8 cellular contexts compared by ENCODE assay signal in the genomic region with DNA sequence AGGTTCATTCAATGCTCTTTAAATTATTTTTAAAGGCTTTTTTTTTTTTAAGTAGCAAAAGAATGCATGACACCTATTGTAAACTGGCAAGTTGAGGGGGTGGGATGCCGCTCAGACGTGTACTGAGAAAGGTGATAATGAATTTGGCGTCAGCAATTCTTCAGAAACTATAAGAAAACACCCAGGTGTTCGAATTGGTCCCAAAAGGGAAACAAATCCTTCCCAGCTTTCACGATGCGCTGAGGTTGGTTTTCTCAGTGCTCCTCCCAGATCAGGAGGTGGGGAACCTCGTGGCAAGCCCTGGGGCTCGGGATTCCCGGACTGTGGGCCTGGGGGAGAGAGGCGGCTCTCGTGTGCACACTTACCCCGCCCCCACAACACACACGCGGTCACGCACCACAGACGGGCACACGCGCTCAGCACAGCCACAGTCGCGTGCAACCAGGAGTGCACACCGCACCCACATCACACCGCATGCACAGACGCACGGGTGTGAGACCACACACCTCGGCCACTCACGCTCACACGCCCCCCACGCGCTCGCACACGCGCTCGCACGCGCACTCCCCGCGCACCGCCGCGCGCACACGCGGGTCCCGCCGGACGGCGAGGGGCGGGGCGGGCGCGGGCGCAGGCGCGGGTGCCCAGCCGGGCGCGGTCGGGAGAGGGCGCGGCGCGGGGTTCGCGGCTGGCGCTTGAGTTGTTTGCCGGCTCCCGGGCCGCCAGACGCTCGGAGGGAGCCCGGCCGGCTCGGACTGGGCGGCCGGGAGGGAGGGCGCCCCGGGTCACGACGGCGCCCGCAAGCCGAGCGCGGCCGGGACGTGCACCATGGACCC. TPM values are rescaled to one million over a fixed set of nuclear protein-coding genes. Genes with fewer than 3 reads are reported as not detected.
DNase-seq lines count a peak whose midpoint lies in the region; ATAC-seq and TF ChIP-seq lines count a peak whose summit lies in the region.

A gene with protein sequence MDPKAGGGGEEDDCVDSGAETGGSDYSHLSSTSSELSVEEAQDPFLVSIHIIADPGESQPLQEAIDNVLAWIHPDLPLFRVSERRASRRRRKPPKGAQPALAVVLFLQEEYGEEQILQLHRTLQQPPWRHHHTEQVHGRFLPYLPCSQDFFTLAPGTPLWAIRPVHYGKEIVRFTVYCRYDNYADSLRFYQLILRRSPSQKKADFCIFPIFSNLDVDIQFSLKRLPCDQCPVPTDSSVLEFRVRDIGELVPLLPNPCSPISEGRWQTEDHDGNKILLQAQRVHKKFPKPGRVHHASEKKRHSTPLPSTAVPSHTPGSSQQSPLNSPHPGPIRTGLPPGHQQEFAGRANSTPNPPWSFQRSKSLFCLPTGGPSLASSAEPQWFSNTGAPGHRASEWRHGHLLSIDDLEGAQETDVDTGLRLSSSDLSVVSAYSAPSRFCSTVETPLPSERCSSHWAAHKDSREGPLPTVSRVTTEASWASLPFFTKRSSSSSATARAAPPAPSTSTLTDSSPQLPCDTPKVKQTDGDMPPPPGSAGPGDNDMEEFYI (plus strand): TSS at position 725 of the 836 bp plus-strand sequence. CDS start 104 bp downstream, at position 829.

- H3K9me3 ChIP-seq in A673 (ENCODE audit: low read depth, low read length, poor library complexity, severe bottlenecking) (no peaks in the 10 kb centered on the region), Peyer's patch (no peaks in the 10 kb centered on the region), adipocyte (ENCODE audit: control insufficient read depth, low read length) (no peaks in the 10 kb centered on the region)

- no peak within 1 kb of the TSS for H3K27ac Mint-ChIP-seq in progenitor cell of endocrine pancreas

- peaks cover 53% of the 10 kb centered on the region for H3K27me3 Mint-ChIP-seq in progenitor cell of endocrine pancreas

- no peaks in the 10 kb centered on the region for H3K9me3 Mint-ChIP-seq in progenitor cell of endocrine pancreas (ENCODE audit: low read depth)

- TF ChIP-seq CTCF in A673 (conservative IDR thresholded peaks at IDR 0.05; ENCODE audit: low read depth, low read length): no peak
- TF ChIP-seq CTCF in GM13976 (IDR thresholded peaks at IDR 0.05; ENCODE audit: borderline replicate concordance, control extremely low read depth, extremely low read depth, insufficient read depth, missing control alignments): peak; percentile 36
- TF ChIP-seq CTCF in Peyer's patch (IDR thresholded peaks at IDR 0.05): peak in 3 of 6 experiments; percentile 29 to 51 (median 32)
- peak; percentile 48 for TF ChIP-seq CTCF in progenitor cell of endocrine pancreas (IDR thresholded peaks at IDR 0.05; ENCODE audit: unreplicated experiment)

- TF ChIP-seq POLR2A in Peyer's patch (IDR thresholded peaks at IDR 0.05): no peak

- H3K36me3 ChIP-seq in A673 (ENCODE audit: insufficient read depth, low read length, poor library complexity, severe bottlenecking): no peaks in the 10 kb centered on the region
- H3K36me3 ChIP-seq in Peyer's patch: no peaks in the 10 kb centered on the region
- no peaks in the 10 kb centered on the region for H3K36me3 ChIP-seq in adipocyte (ENCODE audit: control insufficient read depth, insufficient read depth, low read length, severe bottlenecking)

- H3K27ac ChIP-seq in A673 (ENCODE audit: low read depth, low read length, poor library complexity, severe bottlenecking): peak within 1 kb of the TSS; percentile 44
- peak within 1 kb of the TSS in 2 of 4 donors; percentile 38 to 46 for H3K27ac ChIP-seq in Peyer's patch

- H3K36me3 Mint-ChIP-seq in progenitor cell of endocrine pancreas (ENCODE audit: insufficient read depth): no peaks in the 10 kb centered on the region

- BruUV-seq in A673 (replicated peaks; lab: Mats Ljungman, UMichigan): no TSS peak

- DNase-seq in A673 (ENCODE audit: low spot score) (peak; percentile 71), GM13976 (ENCODE audit: low spot score) (peak; percentile 75), Peyer's patch (peak in 2 of 3 donors; percentile 58 to 61), adipocyte (ENCODE audit: low read depth) (peak; percentile 76), left ventricle myocardium superior (peak; percentile 79), progenitor cell of endocrine pancreas (ENCODE audit: low spot score, unreplicated experiment) (peak; percentile 54), cerebellar nuclear complex (lab: John Stamatoyannopoulos, UW) (no peak)

- H3K27me3 ChIP-seq in A673 (replicated peaks; ENCODE audit: insufficient read depth, low read depth, low read length, poor library complexity): peaks cover 4% of the 10 kb centered on the region
- H3K27me3 ChIP-seq in Peyer's patch: no peaks in the 10 kb centered on the region
- H3K27me3 ChIP-seq in adipocyte (replicated peaks; ENCODE audit: control insufficient read depth, insufficient read depth, low read length): no peaks in the 10 kb centered on the region

- H3K4me3 Mint-ChIP-seq in progenitor cell of endocrine pancreas (ENCODE audit: low read depth): peak within 1 kb of the TSS; percentile 79

- peak; percentile 56 for ATAC-seq in HG03139 (IDR thresholded peaks at IDR 0.05; ENCODE audit: unreplicated experiment)
- peak; percentile 94 for ATAC-seq in left ventricle myocardium superior

- H3K4me1 Mint-ChIP-seq in progenitor cell of endocrine pancreas (ENCODE audit: low read depth): peaks cover 3% of the 10 kb centered on the region

- H3K9ac ChIP-seq in adipocyte (ENCODE audit: low read length): peak within 1 kb of the TSS; percentile 81

- POLR2A ChIA-PET in A673 (lab: Charles Lee; ENCODE audit: low non-redundant PET): no interaction called here

- intact Hi-C loops in A673 (cut with micrococcal nuclease; ENCODE audit: unreplicated experiment): loop anchor here (5.0 to 10.0 kb wide), 2 partner anchors 65 to 67 kb away; no protein-coding TSS in a partner anchor
- intact Hi-C loops in left ventricle myocardium superior (cut with micrococcal nuclease): loop anchor here (10.0 kb wide), 1 partner anchor 63 kb away; no protein-coding TSS in a partner anchor

- H3K4me1 ChIP-seq in A673 (ENCODE audit: insufficient read depth, low read length, poor library complexity, severe bottlenecking) (peaks cover 16% of the 10 kb centered on the region), Peyer's patch (peaks cover 0 to 5% (median 1%) of the 10 kb centered on the region in 4 donors), adipocyte (ENCODE audit: control insufficient read depth, insufficient read depth, low read length) (peaks cover 15% of the 10 kb centered on the region)

- in situ Hi-C loops in GM13976 (cut with MboI; ENCODE audit: low sequenced_read_pairs, unreplicated experiment): no loop called here

- peak within 1 kb of the TSS; percentile 64 for H3K4me3 ChIP-seq in A673 (ENCODE audit: low read depth, low read length, poor library complexity, severe bottlenecking)
- H3K4me3 ChIP-seq in Peyer's patch: peak within 1 kb of the TSS; percentile 51 to 79 (median 61)
- peak within 1 kb of the TSS; percentile 91 for H3K4me3 ChIP-seq in adipocyte (ENCODE audit: low read length)

- CTCF ChIA-PET in A673 (lab: Charles Lee): interaction anchor here (0.9 to 1.0 kb wide), 2 partner anchors 64 to 73 kb away, joined by 3 to 5 read pairs; no protein-coding TSS in a partner anchor

RNA-seq across cellular contexts. Expression of the gene that starts here (rescaled TPM):
- total RNA-seq in A673 (2021) (2.1 and 2.2 TPM in 2 replicates), Peyer's patch (1 to 10 TPM in 2 of 4 donors, under 1 TPM in 2; 0.35 to 3.2 (median 1.5) TPM), left ventricle myocardium superior (14.9 TPM), progenitor cell of endocrine pancreas (1.5 and 1.6 TPM in 2 replicates)

Comparison
In these comparisons a context has a peak if more than half of its experiments do, and no peak if none do; other contexts are left out.
1. DNase-seq: peak in A673 (single experiment), GM13976 (single experiment), Peyer's patch (2 of 3), adipocyte (single experiment), left ventricle myocardium superior (single experiment) and progenitor cell of endocrine pancreas (single experiment); none in cerebellar nuclear complex (0 of 2).
2. Peak in every context shown above with its lines, with median percentiles within 50 percentile points of each other: H3K4me3 ChIP-seq.